15 cellular contexts compared by ENCODE assay signal in the genomic region with DNA sequence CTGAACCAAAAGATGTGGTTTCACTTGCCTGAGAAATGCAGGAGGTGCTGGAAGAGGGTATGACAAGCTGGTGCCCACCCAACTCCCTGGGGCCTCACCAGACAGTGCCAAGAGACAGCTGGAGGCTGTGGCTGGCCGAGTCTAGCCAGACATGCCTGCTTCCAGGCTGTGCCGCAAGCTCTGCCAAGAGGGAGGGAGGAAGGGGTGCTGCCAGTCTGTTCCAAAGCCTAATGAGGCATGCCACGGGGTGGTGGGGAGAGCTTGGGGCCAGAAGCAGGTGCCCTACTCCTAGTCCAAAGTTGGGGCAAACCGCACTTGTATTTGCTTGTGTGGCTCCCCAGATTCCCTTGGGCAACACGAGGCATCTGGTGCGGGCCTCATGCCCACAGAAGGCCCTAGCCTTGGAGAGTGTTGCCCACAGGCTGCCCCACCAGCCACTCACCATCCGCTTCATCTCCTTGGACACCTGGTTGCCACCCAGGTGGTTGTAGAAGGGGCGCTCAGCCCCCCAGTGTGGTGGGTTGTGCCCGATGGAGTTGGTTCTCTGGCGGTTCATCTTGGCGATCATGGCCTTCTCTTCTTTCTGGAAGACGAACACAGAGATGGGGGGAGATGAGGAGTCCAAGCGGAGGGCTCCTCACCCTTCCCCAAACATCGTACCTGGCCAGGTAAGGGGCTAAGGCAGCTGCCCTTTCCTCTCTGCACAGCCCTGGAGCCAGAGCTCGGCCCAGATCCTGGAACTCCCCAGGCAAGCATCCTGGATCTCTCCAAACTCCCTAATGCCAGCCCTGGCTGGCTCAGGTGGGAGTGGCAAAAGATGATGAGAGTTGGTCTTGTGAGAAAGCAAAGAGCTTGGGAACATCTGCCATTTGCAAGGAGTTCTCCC.
"Had no signal": no experiment of that assay in that cellular context is flagged by ENCODE, and none has a peak within 500 bp of the region (broad histone marks: within the 10 kb centered on the region; RNA-seq: fewer than 3 reads in every experiment).

No MANE protein-coding gene starts in this region.

- H3K9me3 ChIP-seq: upper lobe of left lung had no signal

- H3K4me1 ChIP-seq: foreskin keratinocyte, upper lobe of left lung had no signal

- ATAC-seq: foreskin keratinocyte; stimulated activated naive B cell treated with anti-CD40 and anti-IgM and Interleukin-4, amounts not matched to agents 10 μg/mL and 1 μg/mL and 100 μg/mL, for 72 hours; T-cell had no signal

- H3K27me3 ChIP-seq: upper lobe of left lung had no signal

- H3K9ac ChIP-seq: neural progenitor cell, parathyroid adenoma had no signal

- H3K36me3 ChIP-seq: brain microvascular endothelial cell, neural progenitor cell, upper lobe of left lung had no signal

- H3K4me2 ChIP-seq: neural progenitor cell had no signal

- H2AFZ ChIP-seq: neural progenitor cell, parathyroid adenoma had no signal

- H3K79me2 ChIP-seq: parathyroid adenoma had no signal

- H3K27ac ChIP-seq: brain microvascular endothelial cell, foreskin keratinocyte, neural progenitor cell, parathyroid adenoma, upper lobe of left lung, VCaP had no signal

- DNase-seq: activated CD4-positive, alpha-beta memory T cell treated with anti-CD3 and anti-CD28 coated beads, Interleukin-2, amount 10 ng/mL, durations not matched to agents 7 days and 5 days; activated gamma-delta T cell; activated T-cell treated with anti-CD3 and anti-CD28 coated beads, Interleukin-2, amount 50 U/mL, for 48 hours; amygdala; brain microvascular endothelial cell; foreskin keratinocyte; islet precursor cell; stimulated activated CD4-positive, alpha-beta T cell treated with anti-CD3 and anti-CD28 coated beads, Interleukin-2, amount 100 ng/mL, for 24 hours; stimulated activated naive B cell treated with anti-CD40 and anti-IgM and Interleukin-4, amounts not matched to agents 10 μg/mL and 1 μg/mL and 100 μg/mL, for 72 hours; T-cell; T1000; upper lobe of left lung had no signal

- H3K4me3 ChIP-seq: neural progenitor cell, upper lobe of left lung had no signal
